In genomic region chr1:85502171-85502570, GRCh38 we compare ENCODE assay signal across 2 cellular contexts.
TF ChIP-seq lines count a peak whose summit lies in the region.

No MANE protein-coding gene starts in this region.

TF ChIP-seq in GM23338, 12 proteins besides CTCF, POLR2A, EP300 and RAD21:
- no peak for TF ChIP-seq NANOG (IDR thresholded peaks at IDR 0.05; ENCODE audit: borderline replicate concordance)
- TF ChIP-seq, protein P1, sequence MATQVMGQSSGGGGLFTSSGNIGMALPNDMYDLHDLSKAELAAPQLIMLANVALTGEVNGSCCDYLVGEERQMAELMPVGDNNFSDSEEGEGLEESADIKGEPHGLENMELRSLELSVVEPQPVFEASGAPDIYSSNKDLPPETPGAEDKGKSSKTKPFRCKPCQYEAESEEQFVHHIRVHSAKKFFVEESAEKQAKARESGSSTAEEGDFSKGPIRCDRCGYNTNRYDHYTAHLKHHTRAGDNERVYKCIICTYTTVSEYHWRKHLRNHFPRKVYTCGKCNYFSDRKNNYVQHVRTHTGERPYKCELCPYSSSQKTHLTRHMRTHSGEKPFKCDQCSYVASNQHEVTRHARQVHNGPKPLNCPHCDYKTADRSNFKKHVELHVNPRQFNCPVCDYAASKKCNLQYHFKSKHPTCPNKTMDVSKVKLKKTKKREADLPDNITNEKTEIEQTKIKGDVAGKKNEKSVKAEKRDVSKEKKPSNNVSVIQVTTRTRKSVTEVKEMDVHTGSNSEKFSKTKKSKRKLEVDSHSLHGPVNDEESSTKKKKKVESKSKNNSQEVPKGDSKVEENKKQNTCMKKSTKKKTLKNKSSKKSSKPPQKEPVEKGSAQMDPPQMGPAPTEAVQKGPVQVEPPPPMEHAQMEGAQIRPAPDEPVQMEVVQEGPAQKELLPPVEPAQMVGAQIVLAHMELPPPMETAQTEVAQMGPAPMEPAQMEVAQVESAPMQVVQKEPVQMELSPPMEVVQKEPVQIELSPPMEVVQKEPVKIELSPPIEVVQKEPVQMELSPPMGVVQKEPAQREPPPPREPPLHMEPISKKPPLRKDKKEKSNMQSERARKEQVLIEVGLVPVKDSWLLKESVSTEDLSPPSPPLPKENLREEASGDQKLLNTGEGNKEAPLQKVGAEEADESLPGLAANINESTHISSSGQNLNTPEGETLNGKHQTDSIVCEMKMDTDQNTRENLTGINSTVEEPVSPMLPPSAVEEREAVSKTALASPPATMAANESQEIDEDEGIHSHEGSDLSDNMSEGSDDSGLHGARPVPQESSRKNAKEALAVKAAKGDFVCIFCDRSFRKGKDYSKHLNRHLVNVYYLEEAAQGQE (IDR thresholded peaks at IDR 0.05; ENCODE audit: unreplicated experiment) = no peak
- no peak for TF ChIP-seq POLR2AphosphoS5 (IDR thresholded peaks at IDR 0.05; ENCODE audit: low read depth)
- TF ChIP-seq EZH2phosphoT487 (IDR thresholded peaks at IDR 0.05; ENCODE audit: unreplicated experiment) = no peak
- TF ChIP-seq EZH2 (IDR thresholded peaks at IDR 0.05; ENCODE audit: low read depth, unreplicated experiment) = no peak
- no peak for TF ChIP-seq ZNF331 (CRISPR knock-in tag; IDR thresholded peaks at IDR 0.05; ENCODE audit: low read depth)
- TF ChIP-seq CREB1 (CRISPR knock-in tag; IDR thresholded peaks at IDR 0.05; ENCODE audit: low read depth) = no peak
- no peak for TF ChIP-seq JUNB (IDR thresholded peaks at IDR 0.05; ENCODE audit: unreplicated experiment)
- no peak for TF ChIP-seq ZNF114 (CRISPR knock-in tag; IDR thresholded peaks at IDR 0.05)
- TF ChIP-seq ZNF462 (CRISPR knock-in tag; IDR thresholded peaks at IDR 0.05) = no peak
- TF ChIP-seq ETS1 (IDR thresholded peaks at IDR 0.05) = no peak
- no peak for TF ChIP-seq STAT1 (IDR thresholded peaks at IDR 0.05; ENCODE audit: unreplicated experiment)

TF ChIP-seq in H1, 55 proteins besides CTCF, POLR2A, EP300 and RAD21:
- TF ChIP-seq SIRT6 (IDR thresholded peaks at IDR 0.05; ENCODE audit: low read length) = no peak
- no peak for TF ChIP-seq CHD2 (IDR thresholded peaks at IDR 0.05; ENCODE audit: low read length)
- TF ChIP-seq JUN (IDR thresholded peaks at IDR 0.05; ENCODE audit: low read depth, low read length) = no peak
- TF ChIP-seq CEBPB (IDR thresholded peaks at IDR 0.05; ENCODE audit: low read depth, low read length) = no peak
- TF ChIP-seq KDM1A (IDR thresholded peaks at IDR 0.05; ENCODE audit: borderline replicate concordance, low read length) = no peak
- TF ChIP-seq, protein P2, sequence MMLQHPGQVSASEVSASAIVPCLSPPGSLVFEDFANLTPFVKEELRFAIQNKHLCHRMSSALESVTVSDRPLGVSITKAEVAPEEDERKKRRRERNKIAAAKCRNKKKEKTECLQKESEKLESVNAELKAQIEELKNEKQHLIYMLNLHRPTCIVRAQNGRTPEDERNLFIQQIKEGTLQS (IDR thresholded peaks at IDR 0.05; ENCODE audit: insufficient read depth, low read depth, low read length) = no peak
- TF ChIP-seq EGR1 (IDR thresholded peaks at IDR 0.05; ENCODE audit: borderline replicate concordance, low read depth, low read length) = no peak
- no peak for TF ChIP-seq TCF12 (IDR thresholded peaks at IDR 0.05; ENCODE audit: low read depth, low read length)
- TF ChIP-seq BCL11A (IDR thresholded peaks at IDR 0.05; ENCODE audit: low read depth in 2 of 2, low read length in 2 of 2) = no peak
- no peak for TF ChIP-seq POLR2AphosphoS5 (IDR thresholded peaks at IDR 0.05; ENCODE audit: low read depth, low read length)
- no peak for TF ChIP-seq SP1 (IDR thresholded peaks at IDR 0.05; ENCODE audit: low read depth, low read length)
- TF ChIP-seq, protein P3, sequence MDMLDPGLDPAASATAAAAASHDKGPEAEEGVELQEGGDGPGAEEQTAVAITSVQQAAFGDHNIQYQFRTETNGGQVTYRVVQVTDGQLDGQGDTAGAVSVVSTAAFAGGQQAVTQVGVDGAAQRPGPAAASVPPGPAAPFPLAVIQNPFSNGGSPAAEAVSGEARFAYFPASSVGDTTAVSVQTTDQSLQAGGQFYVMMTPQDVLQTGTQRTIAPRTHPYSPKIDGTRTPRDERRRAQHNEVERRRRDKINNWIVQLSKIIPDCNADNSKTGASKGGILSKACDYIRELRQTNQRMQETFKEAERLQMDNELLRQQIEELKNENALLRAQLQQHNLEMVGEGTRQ (IDR thresholded peaks at IDR 0.05; ENCODE audit: low read length) = no peak
- TF ChIP-seq KDM5A (IDR thresholded peaks at IDR 0.05; ENCODE audit: low read length) = no peak
- no peak for TF ChIP-seq RXRA (IDR thresholded peaks at IDR 0.05; ENCODE audit: insufficient read depth, low read depth, low read length)
- no peak for TF ChIP-seq SIX5 (IDR thresholded peaks at IDR 0.05; ENCODE audit: low read depth, low read length)
- TF ChIP-seq ZNF274 (IDR thresholded peaks at IDR 0.05; ENCODE audit: borderline replicate concordance, extremely low read depth, low read length) = no peak
